Comparison of ENCODE assay signal across 8 cellular contexts in the genomic region with DNA sequence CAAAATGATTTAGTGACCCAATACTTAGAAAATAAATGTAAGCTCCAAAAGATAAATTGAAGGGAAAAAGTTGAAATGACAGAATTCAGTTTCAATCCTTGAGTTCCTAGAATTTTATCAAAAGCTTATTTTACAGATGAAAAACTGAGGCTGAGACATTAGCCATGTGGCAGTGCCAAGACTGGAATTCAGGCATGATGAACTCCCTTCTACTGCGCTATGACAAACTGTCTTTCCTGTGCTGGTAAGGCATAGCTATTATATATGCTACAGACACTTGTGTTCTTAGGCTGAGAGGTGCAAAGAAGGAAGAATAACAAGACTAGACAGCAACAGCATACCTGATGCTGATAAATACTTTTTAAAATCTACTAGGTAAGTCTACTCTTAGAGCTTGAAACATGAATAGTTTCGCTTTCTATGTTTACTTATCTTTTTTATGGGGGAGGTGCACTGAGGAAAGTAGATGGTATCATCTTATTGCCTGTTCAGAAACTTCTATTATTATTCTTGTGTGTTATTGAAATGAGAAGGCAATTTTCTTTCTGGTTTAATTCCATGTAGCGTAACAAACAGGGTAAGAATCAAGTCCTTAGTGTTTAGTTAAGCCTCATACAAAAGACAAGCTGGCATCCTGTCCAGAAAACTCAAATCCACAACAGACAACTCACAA. TPM values are rescaled to one million over a fixed set of nuclear protein-coding genes. Genes with fewer than 3 reads are reported as not detected.
DNase-seq lines count a peak whose midpoint lies in the region; ATAC-seq and TF ChIP-seq lines count a peak whose summit lies in the region.

No MANE protein-coding gene starts in this region.

- intact Hi-C loops in activated CD4-positive, alpha-beta T cell treated with anti-CD3 and anti-CD28 coated beads for 36 hours (cut with DNase I, micrococcal nuclease), result loop anchor here (2.0 to 5.0 kb wide), 8 partner anchors 31 to 922 kb away; a partner anchor contains a TSS
- intact Hi-C loops in lower lobe of right lung (cut with DNase I), result no loop called here

- H3K4me1 Mint-ChIP-seq in activated CD4-positive, alpha-beta T cell treated with anti-CD3 and anti-CD28 coated beads for 36 hours, result peaks cover 57% of the 10 kb centered on the region
- peaks cover 31% of the 10 kb centered on the region for H3K4me1 Mint-ChIP-seq in activated naive CD8-positive, alpha-beta T cell treated with anti-CD3 and anti-CD28 coated beads, Interleukin-2, amount 10 ng/mL, durations not matched to agents 7 days and 5 days

- H3K27ac ChIP-seq in lower lobe of right lung, result peak overlapping the region; percentile 95

- peaks cover 61% of the 10 kb centered on the region for H3K4me1 ChIP-seq in lower lobe of right lung

- H3K9me3 Mint-ChIP-seq in activated CD4-positive, alpha-beta T cell treated with anti-CD3 and anti-CD28 coated beads for 36 hours (ENCODE audit: low read depth), result peaks cover 4% of the 10 kb centered on the region
- no peaks in the 10 kb centered on the region for H3K9me3 Mint-ChIP-seq in activated naive CD8-positive, alpha-beta T cell treated with anti-CD3 and anti-CD28 coated beads, Interleukin-2, amount 10 ng/mL, durations not matched to agents 7 days and 5 days

- no peaks in the 10 kb centered on the region for H3K9me3 ChIP-seq in lower lobe of right lung

- CTCF ChIA-PET in activated CD4-positive, alpha-beta T cell treated with anti-CD3 and anti-CD28 coated beads for 36 hours (lab: Charles Lee), result interaction anchor here (0.7 to 0.9 kb wide), 4 partner anchors 11 to 116 kb away, joined by 3 to 4 read pairs (median 3); no protein-coding TSS in a partner anchor

- no peak for DNase-seq in activated CD4-positive, alpha-beta T cell treated with anti-CD3 and anti-CD28 coated beads for 36 hours
- no peak for DNase-seq in activated CD4-positive, alpha-beta T cell treated with anti-CD3 and anti-CD28 coated beads, Interleukin-2, amount 50 U/mL, for 48 hours
- DNase-seq in activated naive CD8-positive, alpha-beta T cell treated with anti-CD3 and anti-CD28 coated beads, Interleukin-2, amount 10 ng/mL, durations not matched to agents 7 days and 5 days, result no peak
- DNase-seq in lower lobe of right lung (no peak), HK-2 (ENCODE audit: unreplicated experiment) (no peak)
- no peak for DNase-seq in stimulated activated CD4-positive, alpha-beta T cell treated with anti-CD3 and anti-CD28 coated beads, Interleukin-4, amount 100 ng/mL, for 4 hours

- peak; percentile 6 for ATAC-seq in activated CD4-positive, alpha-beta T cell treated with anti-CD3 and anti-CD28 coated beads for 36 hours
- ATAC-seq in HG03175 (IDR thresholded peaks at IDR 0.05; ENCODE audit: unreplicated experiment) (peak; percentile 21), lower lobe of right lung (no peak), HG03196 (IDR thresholded peaks at IDR 0.05; ENCODE audit: unreplicated experiment) (no peak)
- ATAC-seq in activated naive CD8-positive, alpha-beta T cell treated with anti-CD3 and anti-CD28 coated beads, Interleukin-2, amount 10 ng/mL, durations not matched to agents 7 days and 5 days (ENCODE audit: low read depth), result no peak

- H3K27me3 ChIP-seq in lower lobe of right lung (ENCODE audit: low read depth), result no peaks in the 10 kb centered on the region

- no peak for TF ChIP-seq CTCF in lower lobe of right lung (IDR thresholded peaks at IDR 0.05)

- peak overlapping the region; percentile 84 for H3K4me3 Mint-ChIP-seq in activated CD4-positive, alpha-beta T cell treated with anti-CD3 and anti-CD28 coated beads for 36 hours
- H3K4me3 Mint-ChIP-seq in activated naive CD8-positive, alpha-beta T cell treated with anti-CD3 and anti-CD28 coated beads, Interleukin-2, amount 10 ng/mL, durations not matched to agents 7 days and 5 days, result peak overlapping the region; percentile 93

- peaks cover 5% of the 10 kb centered on the region for H3K27me3 Mint-ChIP-seq in activated CD4-positive, alpha-beta T cell treated with anti-CD3 and anti-CD28 coated beads for 36 hours
- H3K27me3 Mint-ChIP-seq in activated naive CD8-positive, alpha-beta T cell treated with anti-CD3 and anti-CD28 coated beads, Interleukin-2, amount 10 ng/mL, durations not matched to agents 7 days and 5 days, result no peaks in the 10 kb centered on the region

- H3K36me3 ChIP-seq in lower lobe of right lung, result no peaks in the 10 kb centered on the region

- H3K4me3 ChIP-seq in lower lobe of right lung, result peak overlapping the region; percentile 69

- POLR2A ChIA-PET in activated CD4-positive, alpha-beta T cell treated with anti-CD3 and anti-CD28 coated beads for 36 hours (lab: Charles Lee), result interaction anchor here (0.7 to 1.1 kb wide), 3 partner anchors 65 to 151 kb away, joined by 3 to 6 read pairs (median 3); a partner anchor contains a TSS
- POLR2A ChIA-PET in activated naive CD8-positive, alpha-beta T cell treated with anti-CD3 and anti-CD28 coated beads, Interleukin-2, amount 10 ng/mL, durations not matched to agents 7 days and 5 days (lab: Charles Lee), result interaction anchor here (0.5 to 2.4 kb wide), 8 partner anchors 8 to 1339 kb away, joined by 3 to 26 read pairs (median 5); a partner anchor contains a TSS

- H3K27ac Mint-ChIP-seq in activated CD4-positive, alpha-beta T cell treated with anti-CD3 and anti-CD28 coated beads for 36 hours, result peak overlapping the region; percentile 93
- peak overlapping the region; percentile 96 for H3K27ac Mint-ChIP-seq in activated naive CD8-positive, alpha-beta T cell treated with anti-CD3 and anti-CD28 coated beads, Interleukin-2, amount 10 ng/mL, durations not matched to agents 7 days and 5 days

- H3K36me3 Mint-ChIP-seq in activated CD4-positive, alpha-beta T cell treated with anti-CD3 and anti-CD28 coated beads for 36 hours (ENCODE audit: low read depth), result peaks cover 21% of the 10 kb centered on the region
- peaks cover 18% of the 10 kb centered on the region for H3K36me3 Mint-ChIP-seq in activated naive CD8-positive, alpha-beta T cell treated with anti-CD3 and anti-CD28 coated beads, Interleukin-2, amount 10 ng/mL, durations not matched to agents 7 days and 5 days

RNA-seq across cellular contexts. Expression of a gene that starts 1.8 kb away (rescaled TPM):
- total RNA-seq in activated CD4-positive, alpha-beta T cell treated with anti-CD3 and anti-CD28 coated beads for 36 hours, result 10 to 100 TPM in 1 of 2 experiments, 1 to 10 TPM in 1; 8.8 to 15.7 TPM
- 10 to 100 TPM; 41.2 to 43.5 TPM for total RNA-seq in activated naive CD8-positive, alpha-beta T cell treated with anti-CD3 and anti-CD28 coated beads, Interleukin-2, amount 10 ng/mL, durations not matched to agents 7 days and 5 days
- total RNA-seq in lower lobe of right lung, result 10.3 TPM

Comparison
In these comparisons a context has a peak if more than half of its experiments do, and no peak if none do; other contexts are left out.
1. ATAC-seq: peak in activated CD4-positive, alpha-beta T cell treated with anti-CD3 and anti-CD28 coated beads for 36 hours (single experiment) and HG03175 (single experiment); none in activated naive CD8-positive, alpha-beta T cell treated with anti-CD3 and anti-CD28 coated beads, Interleukin-2, amount 10 ng/mL, durations not matched to agents 7 days and 5 days (single experiment), lower lobe of right lung (0 of 2) and HG03196 (single experiment).